Comparison of ENCODE assay signal across 16 cellular contexts in the genomic region with DNA sequence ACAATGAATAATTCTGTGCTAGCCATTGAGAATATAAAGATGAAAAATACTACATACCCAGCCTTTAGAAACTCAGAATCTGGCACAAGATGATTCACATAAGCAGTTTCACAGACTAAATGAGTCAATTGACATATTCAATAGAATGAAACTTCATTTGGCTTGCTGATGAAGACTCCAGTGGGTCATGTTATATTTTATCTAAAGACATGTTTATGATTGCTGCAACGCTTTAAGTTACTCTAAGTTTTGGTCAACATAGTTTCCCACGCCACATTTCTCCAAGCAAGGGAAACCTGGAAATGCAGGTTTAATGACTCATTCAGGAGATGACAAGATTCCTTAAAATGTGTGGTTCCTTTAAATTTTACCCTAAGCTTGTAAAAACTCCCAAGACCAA. TPM values are rescaled to one million over a fixed set of nuclear protein-coding genes. Genes with fewer than 3 reads are reported as not detected.
A peak's percentile ranks its signal among the peaks of the same experiment; 100 is the strongest.
DNase-seq lines count a peak whose midpoint lies in the region; TF ChIP-seq lines count a peak whose summit lies in the region.
"Had no signal": no experiment of that assay in that cellular context is flagged by ENCODE, and none has a peak within 500 bp of the region (broad histone marks: within the 10 kb centered on the region; RNA-seq: fewer than 3 reads in every experiment).

No MANE protein-coding gene starts in this region.

- peak overlapping the region; percentile 36 for H3K27ac Mint-ChIP-seq in mesothelial cell of epicardium
- H3K27ac Mint-ChIP-seq in immature natural killer cell, result no peak overlapping the region
- H3K27ac Mint-ChIP-seq: activated B cell treated with CpG ODN at 0.5 μM for 24 hours had no signal

- WGBS in testis, 2 donors, result 90 to 94% methylated on average over 2 of the region's 2 CpGs

- TF ChIP-seq CTCF in brain microvascular endothelial cell (IDR thresholded peaks at IDR 0.05; ENCODE audit: low read depth, low read length, missing control alignments) (no peak), mesothelial cell of epicardium (IDR thresholded peaks at IDR 0.05; ENCODE audit: unreplicated experiment) (no peak), GM10248 (IDR thresholded peaks at IDR 0.05; ENCODE audit: control extremely low read depth, extremely low read depth, low read depth, missing control alignments) (no peak), testis (IDR thresholded peaks at IDR 0.05) (no peak)

- intact Hi-C loops in testis (cut with DNase I; ENCODE audit: low total_unique reads), result no loop called here

- H3K4me3 Mint-ChIP-seq in mesothelial cell of epicardium, result no peak overlapping the region
- no peak overlapping the region for H3K4me3 Mint-ChIP-seq in immature natural killer cell
- H3K4me3 Mint-ChIP-seq: activated B cell treated with CpG ODN at 0.5 μM for 24 hours had no signal

- no peaks in the 10 kb centered on the region for H3K4me1 ChIP-seq in testis
- H3K4me1 ChIP-seq: HAP-1 had no signal

- H3K27me3 ChIP-seq in brain microvascular endothelial cell (replicated peaks) (no peaks in the 10 kb centered on the region), testis (no peaks in the 10 kb centered on the region)
- H3K27me3 ChIP-seq: cardiac muscle cell had no signal

- no peak for TF ChIP-seq POLR2A in testis (IDR thresholded peaks at IDR 0.05)

- H3K36me3 Mint-ChIP-seq in mesothelial cell of epicardium, result peaks cover 1% of the 10 kb centered on the region
- H3K36me3 Mint-ChIP-seq in immature natural killer cell, result no peaks in the 10 kb centered on the region

- H3K27ac ChIP-seq in brain microvascular endothelial cell (peak overlapping the region; percentile 4), testis (no peak overlapping the region)

- in situ Hi-C loops in brain microvascular endothelial cell (cut with HindIII; ENCODE audit: low pct_ligation_motif_present, low sequenced_read_pairs), result no loop called here

- H3K4me3 ChIP-seq in brain microvascular endothelial cell (ENCODE audit: low read depth, low read length) (no peak overlapping the region), testis (no peak overlapping the region)
- H3K4me3 ChIP-seq: cardiac muscle cell, HAP-1 had no signal

- H3K4me1 Mint-ChIP-seq in mesothelial cell of epicardium (peaks cover 39% of the 10 kb centered on the region), immature natural killer cell (peaks cover 0 to 7% of the 10 kb centered on the region in 2 donors)
- H3K4me1 Mint-ChIP-seq: activated B cell treated with CpG ODN at 0.5 μM for 24 hours had no signal

- H3K27me3 Mint-ChIP-seq in mesothelial cell of epicardium (ENCODE audit: low read depth), result no peaks in the 10 kb centered on the region
- no peaks in the 10 kb centered on the region for H3K27me3 Mint-ChIP-seq in immature natural killer cell (ENCODE audit: low read depth in 3 of 3)
- H3K27me3 Mint-ChIP-seq: activated B cell treated with CpG ODN at 0.5 μM for 24 hours had no signal

- peak; percentile 64 for DNase-seq in EL
- peak; percentile 46 for DNase-seq in LoVo (ENCODE audit: low spot score)
- no peak for DNase-seq in brain microvascular endothelial cell
- DNase-seq in mesothelial cell of epicardium (ENCODE audit: low spot score in 2 of 2, unreplicated experiment in 2 of 2), result no peak
- no peak for DNase-seq in immature natural killer cell
- no peak for DNase-seq in GM10248 (ENCODE audit: extremely low spot score)
- no peak for DNase-seq in testis
- DNase-seq in epidermal melanocyte (ENCODE audit: insufficient read length, low spot score), result no peak
- DNase-seq: activated B cell treated with CpG ODN at 0.5 μM for 24 hours; activated T-cell treated with anti-CD3 and anti-CD28 coated beads, Interleukin-2, amount 50 U/mL, for 48 hours; C1 segment of cervical spinal cord; GDM1; NCI-H1436; retina had no signal

- H3K9me3 Mint-ChIP-seq in mesothelial cell of epicardium, result no peaks in the 10 kb centered on the region
- H3K9me3 Mint-ChIP-seq in immature natural killer cell, result peaks cover 0 to 29% (median 6%) of the 10 kb centered on the region in 6 donors
- H3K9me3 Mint-ChIP-seq: activated B cell treated with CpG ODN at 0.5 μM for 24 hours had no signal

- H3K9me3 ChIP-seq in testis, result no peaks in the 10 kb centered on the region
- H3K9me3 ChIP-seq: HAP-1 had no signal

- H3K36me3 ChIP-seq in brain microvascular endothelial cell (replicated peaks) (no peaks in the 10 kb centered on the region), testis (ENCODE audit: low read depth, missing control alignments) (no peaks in the 10 kb centered on the region)
- H3K36me3 ChIP-seq: cardiac muscle cell, HAP-1 had no signal

- CTCF ChIA-PET in GM10248 (lab: Yijun Ruan, JAX), result no interaction called here

- POLR2A ChIA-PET in GM10248 (lab: Yijun Ruan, JAX), result no interaction called here

RNA-seq across cellular contexts. Expression of gene SEMA3A, which starts 6.8 kb away (rescaled TPM):
- total RNA-seq in mesothelial cell of epicardium, result 43.4 to 50.4 TPM (median 44.4 TPM) in 3 replicates
- polyA plus RNA-seq in immature natural killer cell, result under 1 TPM in 1 of 3 donors, not detected in 2; 0.47 TPM
- 1 to 10 TPM; 1.4 to 3.9 TPM for total RNA-seq in testis
- 2.0 TPM for polyA plus RNA-seq in testis (ENCODE audit: insufficient read depth, low read depth, low replicate concordance)
- total RNA-seq: activated B cell treated with CpG ODN at 0.5 μM for 24 hours had no signal

Comparison
In these comparisons a context has a peak if more than half of its experiments do, and no peak if none do; other contexts are left out.
1. DNase-seq: peak in EL (single experiment) and LoVo (single experiment); none in brain microvascular endothelial cell (single experiment), mesothelial cell of epicardium (0 of 2), immature natural killer cell (0 of 3), GM10248 (single experiment), testis (single experiment) and epidermal melanocyte (single experiment).